In genomic region chr20:35871311-35871771, GRCh38 we compare ENCODE assay signal across 1 cellular context.
TF ChIP-seq lines count a peak whose summit lies in the region.

No MANE protein-coding gene starts in this region.

TF ChIP-seq in HepG2, 621 proteins besides CTCF, POLR2A, EP300 and RAD21 (continued from another document):
- TF ChIP-seq, protein P1, sequence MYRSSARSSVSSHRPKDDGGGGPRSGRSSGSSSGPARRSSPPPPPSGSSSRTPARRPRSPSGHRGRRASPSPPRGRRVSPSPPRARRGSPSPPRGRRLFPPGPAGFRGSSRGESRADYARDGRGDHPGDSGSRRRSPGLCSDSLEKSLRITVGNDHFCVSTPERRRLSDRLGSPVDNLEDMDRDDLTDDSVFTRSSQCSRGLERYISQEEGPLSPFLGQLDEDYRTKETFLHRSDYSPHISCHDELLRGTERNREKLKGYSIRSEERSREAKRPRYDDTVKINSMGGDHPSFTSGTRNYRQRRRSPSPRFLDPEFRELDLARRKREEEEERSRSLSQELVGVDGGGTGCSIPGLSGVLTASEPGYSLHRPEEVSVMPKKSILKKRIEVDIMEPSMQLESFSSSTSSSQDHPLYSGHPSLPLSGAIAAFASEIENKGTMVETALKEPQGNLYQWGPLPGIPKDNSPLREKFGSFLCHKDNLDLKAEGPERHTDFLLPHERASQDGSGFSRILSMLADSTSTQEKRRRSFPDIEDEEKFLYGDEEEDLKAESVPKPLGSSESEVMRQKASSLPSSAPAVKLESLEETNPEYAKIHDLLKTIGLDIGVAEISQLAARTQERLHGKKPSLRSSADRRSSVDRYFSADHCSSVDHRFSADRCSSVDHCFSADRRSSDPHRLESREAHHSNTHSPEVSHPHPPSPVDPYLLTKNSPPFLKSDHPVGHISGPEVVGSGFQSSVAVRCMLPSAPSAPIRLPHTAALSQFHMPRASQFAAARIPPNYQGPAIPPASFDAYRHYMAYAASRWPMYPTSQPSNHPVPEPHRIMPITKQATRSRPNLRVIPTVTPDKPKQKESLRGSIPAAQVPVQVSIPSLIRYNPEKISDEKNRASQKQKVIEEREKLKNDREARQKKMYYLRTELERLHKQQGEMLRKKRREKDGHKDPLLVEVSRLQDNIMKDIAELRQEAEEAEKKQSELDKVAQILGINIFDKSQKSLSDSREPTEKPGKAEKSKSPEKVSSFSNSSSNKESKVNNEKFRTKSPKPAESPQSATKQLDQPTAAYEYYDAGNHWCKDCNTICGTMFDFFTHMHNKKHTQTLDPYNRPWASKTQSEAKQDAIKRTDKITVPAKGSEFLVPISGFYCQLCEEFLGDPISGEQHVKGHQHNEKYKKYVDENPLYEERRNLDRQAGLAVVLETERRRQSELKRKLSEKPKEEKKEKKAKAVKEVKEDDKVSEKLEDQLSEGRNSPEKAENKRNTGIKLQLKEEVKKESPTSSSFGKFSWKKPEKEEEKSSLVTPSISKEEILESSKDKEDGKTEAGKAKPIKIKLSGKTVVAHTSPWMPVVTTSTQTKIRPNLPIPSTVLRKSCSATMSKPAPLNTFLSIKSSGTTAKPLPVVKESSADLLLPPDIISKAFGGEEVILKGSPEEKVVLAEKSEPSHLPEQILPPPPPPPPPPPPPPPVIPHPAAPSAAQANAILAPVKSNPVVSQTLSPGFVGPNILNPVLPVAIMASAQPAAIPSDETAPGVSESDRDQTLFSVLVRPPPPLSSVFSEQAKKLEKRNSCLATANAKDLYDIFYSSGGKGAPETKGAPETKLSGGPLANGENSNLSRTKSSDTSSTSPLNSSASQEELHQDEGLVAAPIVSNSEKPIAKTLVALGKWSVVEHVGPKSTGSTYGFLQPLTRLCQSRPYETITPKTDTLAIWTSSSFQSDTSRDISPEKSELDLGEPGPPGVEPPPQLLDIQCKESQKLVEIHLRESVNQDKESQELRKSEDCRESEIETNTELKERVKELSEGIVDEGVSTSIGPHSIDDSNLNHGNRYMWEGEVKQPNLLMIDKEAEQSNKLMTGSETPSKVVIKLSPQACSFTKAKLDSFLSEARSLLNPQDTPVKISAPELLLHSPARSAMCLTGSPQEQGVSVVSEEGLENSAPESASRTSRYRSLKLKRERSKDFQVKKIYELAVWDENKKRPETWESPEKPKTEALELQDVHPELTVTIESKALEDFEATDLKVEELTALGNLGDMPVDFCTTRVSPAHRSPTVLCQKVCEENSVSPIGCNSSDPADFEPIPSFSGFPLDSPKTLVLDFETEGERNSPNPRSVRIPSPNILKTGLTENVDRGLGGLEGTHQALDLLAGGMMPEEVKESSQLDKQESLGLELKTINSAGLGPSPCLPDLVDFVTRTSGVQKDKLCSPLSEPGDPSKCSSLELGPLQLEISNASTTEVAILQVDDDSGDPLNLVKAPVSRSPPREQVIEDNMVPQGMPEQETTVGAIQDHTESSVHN (CRISPR knock-in tag; IDR thresholded peaks at IDR 0.05): no peak
- TF ChIP-seq MBD4 (IDR thresholded peaks at IDR 0.05; ENCODE audit: borderline replicate concordance, low read length) (no peak), SP2 (CRISPR knock-in tag; IDR thresholded peaks at IDR 0.05) (no peak), CEBPB (IDR thresholded peaks at IDR 0.05; ENCODE audit: borderline replicate concordance, low read depth, low read length) (no peak), FOXK2 (IDR thresholded peaks at IDR 0.05) (no peak), HMG20A (CRISPR knock-in tag; IDR thresholded peaks at IDR 0.05; ENCODE audit: borderline replicate concordance) (no peak), MAF1 (CRISPR knock-in tag; IDR thresholded peaks at IDR 0.05; ENCODE audit: borderline replicate concordance) (no peak), ZNF776 (CRISPR knock-in tag; IDR thresholded peaks at IDR 0.05) (no peak), ZNF552 (CRISPR knock-in tag; IDR thresholded peaks at IDR 0.05; ENCODE audit: borderline replicate concordance) (no peak), ZNF414 (CRISPR knock-in tag; IDR thresholded peaks at IDR 0.05) (no peak), KDM5A (IDR thresholded peaks at IDR 0.05; ENCODE audit: borderline replicate concordance, low read length) (no peak), PLRG1 (conservative IDR thresholded peaks at IDR 0.05) (no peak)
